Comparison of ENCODE assay signal across 8 cellular contexts in genomic region chr1:183194527-183195145, GRCh38. TPM values are rescaled to one million over a fixed set of nuclear protein-coding genes. Genes with fewer than 3 reads are reported as not detected.
DNase-seq lines count a peak whose midpoint lies in the region; ATAC-seq, FAIRE-seq and TF ChIP-seq lines count a peak whose summit lies in the region.

No MANE protein-coding gene starts in this region.

- no peaks in the 10 kb centered on the region for H3K27me3 Mint-ChIP-seq in astrocyte (ENCODE audit: low read depth, unreplicated experiment)

- DNase-seq in GM10248 (ENCODE audit: extremely low spot score), result peak; percentile 35
- peak; percentile 21 for DNase-seq in astrocyte (ENCODE audit: low read depth)
- no peak for DNase-seq in left lobe of liver (ENCODE audit: low spot score)
- DNase-seq in SHP77 treated with DMSO at 0.1 percent for 48 hours (lab: John Stamatoyannopoulos, UW), result no peak
- no peak for DNase-seq in SIG-M5 treated with dmso at 0.1 percent for 504 hours (lab: John Stamatoyannopoulos, UW; ENCODE audit: unreplicated experiment)
- no peak for DNase-seq in left lung

- H3K27ac Mint-ChIP-seq in astrocyte (ENCODE audit: unreplicated experiment), result peak overlapping the region; percentile 91

- TF ChIP-seq CTCF in GM10248 (IDR thresholded peaks at IDR 0.05; ENCODE audit: control extremely low read depth, extremely low read depth, low read depth, missing control alignments) (no peak), astrocyte (IDR thresholded peaks at IDR 0.05; ENCODE audit: insufficient read depth, low read depth, low read length) (no peak), left lung (IDR thresholded peaks at IDR 0.05) (no peak)

- intact Hi-C loops in left lung (cut with DNase I), result no loop called here

- CTCF ChIA-PET in GM10248 (lab: Yijun Ruan, JAX), result interaction anchor here (1.2 to 1.7 kb wide), 3 partner anchors 13 to 33 kb away, joined by 3 to 7 read pairs (median 4); no protein-coding TSS in a partner anchor

- H3K4me1 ChIP-seq in astrocyte (ENCODE audit: insufficient read depth, low read length) (peaks cover 31% of the 10 kb centered on the region), left lung (no peaks in the 10 kb centered on the region)

- POLR2A ChIA-PET in GM10248 (lab: Yijun Ruan, JAX), result no interaction called here

- H3K9me3 ChIP-seq in astrocyte (ENCODE audit: insufficient read depth, low read depth, low read length) (no peaks in the 10 kb centered on the region), left lung (no peaks in the 10 kb centered on the region)

- no peak overlapping the region for H2AFZ ChIP-seq in astrocyte (ENCODE audit: low read depth, low read length)

- peak overlapping the region; percentile 45 for H3K4me3 Mint-ChIP-seq in astrocyte (ENCODE audit: unreplicated experiment)

- no peaks in the 10 kb centered on the region for H4K20me1 ChIP-seq in astrocyte (ENCODE audit: insufficient read depth, low read length)

- peak overlapping the region; percentile 70 for H3K27ac ChIP-seq in astrocyte (ENCODE audit: low read depth, low read length)
- no peak overlapping the region for H3K27ac ChIP-seq in left lung

- H3K79me2 ChIP-seq in astrocyte (ENCODE audit: insufficient read depth, low read length), result no peaks in the 10 kb centered on the region

- H3K36me3 ChIP-seq in astrocyte (ENCODE audit: insufficient read depth, low read length) (no peaks in the 10 kb centered on the region), left lung (no peaks in the 10 kb centered on the region)

- H3K9ac ChIP-seq in astrocyte (ENCODE audit: low read length), result peak overlapping the region; percentile 34

- peaks cover 33% of the 10 kb centered on the region for H3K4me1 Mint-ChIP-seq in astrocyte (ENCODE audit: low read depth, unreplicated experiment)

- no peaks in the 10 kb centered on the region for H3K9me3 Mint-ChIP-seq in astrocyte (ENCODE audit: unreplicated experiment)

- H3K4me3 ChIP-seq in astrocyte (ENCODE audit: insufficient read depth, low read depth, low read length) (no peak overlapping the region), left lung (no peak overlapping the region)

- H3K4me2 ChIP-seq in astrocyte (ENCODE audit: low read length), result peak overlapping the region; percentile 35

- H3K27me3 ChIP-seq in astrocyte (ENCODE audit: insufficient read depth, low read length), result no peaks in the 10 kb centered on the region
- no peaks in the 10 kb centered on the region for H3K27me3 ChIP-seq in left lung

- H3K36me3 Mint-ChIP-seq in astrocyte (ENCODE audit: low read depth, unreplicated experiment), result no peaks in the 10 kb centered on the region

- ATAC-seq in GM19468 (IDR thresholded peaks at IDR 0.05; ENCODE audit: extremely low read depth, unreplicated experiment) (peak; percentile 48), HG03354 (IDR thresholded peaks at IDR 0.05; ENCODE audit: poor library complexity, severe bottlenecking, unreplicated experiment) (peak; percentile 95), left lobe of liver (no peak), left lung (no peak)

- FAIRE-seq in astrocyte (lab: Jason Lieb, UNC), result no peak

RNA-seq across cellular contexts. Expression of gene LAMC2, which starts 8.6 kb away (rescaled TPM):
- total RNA-seq in astrocyte (8.0 and 13.9 TPM in 2 replicates), left lobe of liver (0.30 TPM), left lung (100 to 1,000 TPM in 1 of 2 donors, 10 to 100 TPM in 1; 46.8 to 104 TPM)

Comparison
In these comparisons a context has a peak if more than half of its experiments do, and no peak if none do; other contexts are left out.
1. DNase-seq: peak in GM10248 (single experiment) and astrocyte (single experiment); none in left lobe of liver (single experiment), SHP77 treated with DMSO at 0.1 percent for 48 hours (single experiment), SIG-M5 treated with dmso at 0.1 percent for 504 hours (single experiment) and left lung (0 of 2).
2. ATAC-seq: peak in GM19468 (single experiment) and HG03354 (single experiment); none in left lobe of liver (single experiment) and left lung (single experiment).